22 cellular contexts compared by ENCODE assay signal in the genomic region with DNA sequence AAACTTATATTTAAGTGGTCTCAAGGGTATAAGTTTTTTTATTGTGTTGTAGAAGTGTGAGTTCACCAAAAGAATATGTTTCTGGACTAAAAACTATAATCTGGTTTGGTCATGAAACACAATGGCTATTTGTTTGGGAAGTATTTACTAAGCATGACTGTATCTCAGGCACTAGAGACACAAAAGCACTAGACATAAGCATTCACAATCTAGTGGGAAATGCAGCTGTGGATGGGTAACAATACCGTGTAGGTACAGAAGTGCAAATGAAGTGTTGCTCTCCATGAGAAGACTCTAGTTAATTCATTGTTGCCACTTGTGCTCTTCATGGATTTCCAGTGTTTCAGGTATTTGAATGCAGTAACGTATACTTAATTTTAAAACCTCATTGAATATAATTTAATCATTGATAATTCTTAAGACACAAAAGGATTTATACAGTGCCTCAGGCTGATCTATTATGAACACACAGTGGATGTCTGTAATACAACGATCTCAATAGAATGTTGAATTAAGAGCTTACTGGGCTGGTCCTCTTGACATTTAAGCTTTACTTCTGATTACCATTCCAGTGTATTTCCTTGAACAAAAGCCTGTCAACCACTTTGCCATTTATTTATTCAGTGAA. TPM values are rescaled to one million over a fixed set of nuclear protein-coding genes. Genes with fewer than 3 reads are reported as not detected.
DNase-seq lines count a peak whose midpoint lies in the region; ATAC-seq and TF ChIP-seq lines count a peak whose summit lies in the region.
"Had no signal": no experiment of that assay in that cellular context is flagged by ENCODE, and none has a peak within 500 bp of the region (broad histone marks: within the 10 kb centered on the region; RNA-seq: fewer than 3 reads in every experiment).

No MANE protein-coding gene starts in this region.

- H3K27ac ChIP-seq in breast epithelium = no peak overlapping the region
- H3K27ac ChIP-seq: C4-2B, RWPE1 had no signal

- in situ Hi-C loops in HAP-1 (cut with MboI; ENCODE audit: low sequenced_read_pairs) = no loop called here

- TF ChIP-seq POLR2A in breast epithelium (IDR thresholded peaks at IDR 0.05) = no peak

- intact Hi-C loops in breast epithelium (cut with DNase I; ENCODE audit: low total_unique reads) = no loop called here

- H3K27me3 ChIP-seq in HAP-1 (ENCODE audit: low read depth) = no peaks in the 10 kb centered on the region
- no peaks in the 10 kb centered on the region for H3K27me3 ChIP-seq in breast epithelium

- ATAC-seq in GM21529 (IDR thresholded peaks at IDR 0.05; ENCODE audit: unreplicated experiment) = no peak
- ATAC-seq: CD8-positive, alpha-beta T cell; Panc1 had no signal

- peak; percentile 15 for DNase-seq in COLO829 (ENCODE audit: low spot score)
- peak; percentile 69 to 99 for DNase-seq in HAP-1 (ENCODE audit: low spot score in 2 of 2)
- peak; percentile 54 for DNase-seq in NCI-H345 (lab: John Stamatoyannopoulos, UW)
- peak; percentile 55 for DNase-seq in globus pallidus (ENCODE audit: low spot score)
- DNase-seq in A172 (ENCODE audit: low spot score) = no peak
- DNase-seq in breast epithelium (ENCODE audit: low spot score in 2 of 2) = no peak
- DNase-seq: CD8-positive, alpha-beta T cell; DMS 273 treated with DMSO at 0.1 percent for 48 hours; GOT3; HCEC 1CT; KBM-7; NCI-H187; NCI-H2171 treated with DMSO at 0.1 percent for 48 hours; NCI-H446; NCI-H524 treated with DMSO at 0.1 percent for 48 hours; NCI-H82; SHP77; T-helper 1 cell had no signal

- H3K36me3 ChIP-seq in HAP-1 (replicated peaks) = no peaks in the 10 kb centered on the region
- no peaks in the 10 kb centered on the region for H3K36me3 ChIP-seq in breast epithelium

- TF ChIP-seq CTCF in breast epithelium (IDR thresholded peaks at IDR 0.05) = no peak

- H3K4me1 ChIP-seq in HAP-1 (peaks cover 11% of the 10 kb centered on the region), breast epithelium (no peaks in the 10 kb centered on the region)

- H3K9me3 ChIP-seq in HAP-1 = no peaks in the 10 kb centered on the region
- no peaks in the 10 kb centered on the region for H3K9me3 ChIP-seq in breast epithelium

- H3K4me3 ChIP-seq in HAP-1 = no peak overlapping the region
- H3K4me3 ChIP-seq in breast epithelium = no peak overlapping the region

RNA-seq across cellular contexts. Expression of a gene that starts 50.9 kb away (rescaled TPM):
- 1,498 and 1,612 TPM in 2 replicates for total RNA-seq in A172 (2014; rRNA removed; shearing (Covaris generic))
- 1,000 to 10,000 TPM; 3,213 to 3,932 (median 3,461) TPM for total RNA-seq in breast epithelium

Comparison
In these comparisons a context has a peak if more than half of its experiments do, and no peak if none do; other contexts are left out.
1. DNase-seq: peak in COLO829 (single experiment), HAP-1 (2 of 2), NCI-H345 (single experiment) and globus pallidus (single experiment); none in A172 (single experiment) and breast epithelium (0 of 2).